ENCODE assay signal across 8 cellular contexts in genomic region chr19:50427997-50428425, GRCh38. TPM values are rescaled to one million over a fixed set of nuclear protein-coding genes. Genes with fewer than 3 reads are reported as not detected.
DNase-seq lines count a peak whose midpoint lies in the region; ATAC-seq and TF ChIP-seq lines count a peak whose summit lies in the region.

No MANE protein-coding gene starts in this region.

- H3K4me3 Mint-ChIP-seq in nephron progenitor cell, result no peak overlapping the region

- no peaks in the 10 kb centered on the region for H3K36me3 Mint-ChIP-seq in nephron progenitor cell (ENCODE audit: low read depth)

- peak; percentile 37 for DNase-seq in activated T-cell treated with anti-CD3 and anti-CD28 coated beads, Interleukin-2, amount 50 U/mL, for 1 hour
- DNase-seq in activated T-cell treated with anti-CD3 and anti-CD28 coated beads for 4 hours (no peak), fibroblast of the aortic adventitia (ENCODE audit: low read depth) (peak; percentile 73), nephron progenitor cell (peak; percentile 70), HT-29 (ENCODE audit: low spot score) (no peak)
- DNase-seq in activated CD4-positive, alpha-beta T cell treated with anti-CD3 and anti-CD28 coated beads, Interleukin-2, amount 50 U/mL, for 48 hours, result peak; percentile 40 to 58

- TF ChIP-seq CTCF in fibroblast of the aortic adventitia (IDR thresholded peaks at IDR 0.05; ENCODE audit: insufficient read depth, low read length) (no peak), nephron progenitor cell (IDR thresholded peaks at IDR 0.05) (no peak)

- ATAC-seq in GM21526 (IDR thresholded peaks at IDR 0.05; ENCODE audit: low FRiP score, unreplicated experiment) (no peak), GM21529 (IDR thresholded peaks at IDR 0.05; ENCODE audit: unreplicated experiment) (no peak)

- H3K27ac Mint-ChIP-seq in nephron progenitor cell, result no peak overlapping the region

- no peaks in the 10 kb centered on the region for H3K9me3 Mint-ChIP-seq in nephron progenitor cell

- H3K4me1 Mint-ChIP-seq in nephron progenitor cell, result peaks cover 32% of the 10 kb centered on the region

- peak overlapping the region; percentile 28 for H3K4me3 ChIP-seq in fibroblast of the aortic adventitia (ENCODE audit: low read depth, low read length)

- peaks cover 39% of the 10 kb centered on the region for H3K27me3 Mint-ChIP-seq in nephron progenitor cell (ENCODE audit: low read depth, poor library complexity)

RNA-seq across cellular contexts. Expression of gene MYBPC2, which starts 4.7 kb away (rescaled TPM):
- not detected in 2 replicates for total RNA-seq in fibroblast of the aortic adventitia (ENCODE audit: low replicate concordance)
- total RNA-seq in HT-29 (2014; rRNA removed; shearing (Covaris generic)), result 0.05 TPM in 1 of 2 replicates, not detected in the other

RNA-seq across cellular contexts. Expression of gene SPIB, which starts 9.3 kb away (rescaled TPM):
- not detected in 2 replicates for total RNA-seq in fibroblast of the aortic adventitia (ENCODE audit: low replicate concordance)
- total RNA-seq in HT-29 (2014; rRNA removed; shearing (Covaris generic)), result not detected in 2 replicates

RNA-seq across cellular contexts. Expression of gene POLD1, which starts 43.9 kb away (rescaled TPM):
- 8.8 and 29.3 TPM in 2 replicates for total RNA-seq in fibroblast of the aortic adventitia (ENCODE audit: low replicate concordance)
- 256 and 257 TPM in 2 replicates for total RNA-seq in HT-29 (2014; rRNA removed; shearing (Covaris generic))

RNA-seq across cellular contexts. Expression of gene EMC10, which starts 48.3 kb away (rescaled TPM):
- total RNA-seq in fibroblast of the aortic adventitia (ENCODE audit: low replicate concordance), result 22.8 and 35.2 TPM in 2 replicates
- total RNA-seq in HT-29 (2014; rRNA removed; shearing (Covaris generic)), result 324 and 336 TPM in 2 replicates

RNA-seq across cellular contexts. Expression of gene GARIN5A, which starts 48.6 kb away (rescaled TPM):
- not detected in 2 replicates for total RNA-seq in fibroblast of the aortic adventitia (ENCODE audit: low replicate concordance)
- total RNA-seq in HT-29 (2014; rRNA removed; shearing (Covaris generic)), result 2.8 and 6.5 TPM in 2 replicates

Comparison
In these comparisons a context has a peak if more than half of its experiments do, and no peak if none do; other contexts are left out.
1. DNase-seq: peak in activated T-cell treated with anti-CD3 and anti-CD28 coated beads, Interleukin-2, amount 50 U/mL, for 1 hour (single experiment), activated CD4-positive, alpha-beta T cell treated with anti-CD3 and anti-CD28 coated beads, Interleukin-2, amount 50 U/mL, for 48 hours (2 of 2), fibroblast of the aortic adventitia (single experiment) and nephron progenitor cell (single experiment); none in activated T-cell treated with anti-CD3 and anti-CD28 coated beads for 4 hours (single experiment) and HT-29 (single experiment).